18 cellular contexts compared by ENCODE assay signal in genomic region chr10:27145937-27146336, GRCh38. TPM values are rescaled to one million over a fixed set of nuclear protein-coding genes. Genes with fewer than 3 reads are reported as not detected.
DNase-seq lines count a peak whose midpoint lies in the region; ATAC-seq, FAIRE-seq and TF ChIP-seq lines count a peak whose summit lies in the region.
"Had no signal": no experiment of that assay in that cellular context is flagged by ENCODE, and none has a peak within 500 bp of the region (broad histone marks: within the 10 kb centered on the region; RNA-seq: fewer than 3 reads in every experiment).

No MANE protein-coding gene starts in this region.

- no peak for TF ChIP-seq RAD21 in GM12878 (IDR thresholded peaks at IDR 0.05; ENCODE audit: insufficient read depth, low read depth, low read length)

- H3K27ac ChIP-seq in GM12878 (ENCODE audit: control insufficient read depth, insufficient read depth) (no peak overlapping the region), esophagus squamous epithelium (no peak overlapping the region)
- H3K27ac ChIP-seq in naive thymus-derived CD4-positive, alpha-beta T cell (ENCODE audit: low read depth, low read length): no peak overlapping the region
- H3K27ac ChIP-seq: 22Rv1 had no signal

- ATAC-seq in GM12878 (peak; percentile 56), HG03039 (IDR thresholded peaks at IDR 0.05; ENCODE audit: unreplicated experiment) (no peak)
- peak; percentile 42 for ATAC-seq in naive thymus-derived CD4-positive, alpha-beta T cell
- ATAC-seq: PC-3 had no signal

- SMC1A ChIA-PET in GM12878 (lab: Charles Lee; ENCODE audit: uncharacterized antibody, unreplicated experiment): interaction anchor here (0.5 to 1.8 kb wide), 8 partner anchors 8 to 31 kb away, joined by 3 to 6 read pairs (median 4); partner anchors contain the start of gene YME1L1

- H3K27ac Mint-ChIP-seq in activated CD4-positive, alpha-beta T cell treated with anti-CD3 and anti-CD28 coated beads, Interleukin-2, amount 10 ng/mL, durations not matched to agents 24 days and 14 days: peak overlapping the region; percentile 29
- no peak overlapping the region for H3K27ac Mint-ChIP-seq in activated CD4-positive, alpha-beta T cell treated with anti-CD3 and anti-CD28 coated beads, Interleukin-2, amount 10 ng/mL, durations not matched to agents 7 days and 5 days
- H3K27ac Mint-ChIP-seq in naive thymus-derived CD4-positive, alpha-beta T cell: peak overlapping the region in 2 of 9 donors; percentile 9 to 51
- H3K27ac Mint-ChIP-seq: CD14-positive monocyte had no signal

- intact Hi-C loops in activated CD4-positive, alpha-beta T cell treated with anti-CD3 and anti-CD28 coated beads, Interleukin-2, amount 10 ng/mL, durations not matched to agents 24 days and 14 days (cut with micrococcal nuclease): no loop called here
- intact Hi-C loops in GM12878 (cut with micrococcal nuclease; ENCODE audit: unreplicated experiment): no loop called here
- intact Hi-C loops in naive thymus-derived CD4-positive, alpha-beta T cell (cut with micrococcal nuclease): no loop called here
- intact Hi-C loops in esophagus squamous epithelium (cut with DNase I): no loop called here

- H3K27me3 ChIP-seq in H7 (ENCODE audit: control insufficient read depth, insufficient read depth, low read length) (no peaks in the 10 kb centered on the region), GM12878 (replicated peaks in 1 of 2; ENCODE audit: control insufficient read depth in 2 of 2, insufficient read depth in 2 of 2, low read length in 1 of 2) (no peaks in the 10 kb centered on the region), esophagus squamous epithelium (no peaks in the 10 kb centered on the region)
- no peaks in the 10 kb centered on the region for H3K27me3 ChIP-seq in naive thymus-derived CD4-positive, alpha-beta T cell (ENCODE audit: control insufficient read depth in 2 of 2, insufficient read depth in 2 of 2, low read length in 2 of 2)

- BruUV-seq in GM12878 (replicated peaks; lab: Mats Ljungman, UMichigan): no TSS peak

- peaks cover 51% of the 10 kb centered on the region for H3K36me3 Mint-ChIP-seq in activated CD4-positive, alpha-beta T cell treated with anti-CD3 and anti-CD28 coated beads, Interleukin-2, amount 10 ng/mL, durations not matched to agents 24 days and 14 days (ENCODE audit: low read depth)
- H3K36me3 Mint-ChIP-seq in activated CD4-positive, alpha-beta T cell treated with anti-CD3 and anti-CD28 coated beads, Interleukin-2, amount 10 ng/mL, durations not matched to agents 7 days and 5 days (ENCODE audit: low read depth): peaks cover 41% of the 10 kb centered on the region
- peaks cover 3 to 44% (median 13%) of the 10 kb centered on the region in 5 donors for H3K36me3 Mint-ChIP-seq in naive thymus-derived CD4-positive, alpha-beta T cell

- peaks cover 43% of the 10 kb centered on the region for H3K79me2 ChIP-seq in GM12878 (ENCODE audit: control insufficient read depth, insufficient read depth, low read length)

- POLR2A ChIA-PET in activated CD4-positive, alpha-beta T cell treated with anti-CD3 and anti-CD28 coated beads, Interleukin-2, amount 10 ng/mL, durations not matched to agents 7 days and 5 days (lab: Charles Lee): interaction anchor here (0.9 kb wide), 1 partner anchor 11 kb away, joined by 3 read pairs; no protein-coding TSS in a partner anchor
- POLR2A ChIA-PET in GM12878 (lab: Charles Lee): interaction anchor here (1.2 to 2.0 kb wide), 2 partner anchors 9 to 11 kb away, joined by 5 to 6 read pairs; partner anchors contain the start of genes MASTL and YME1L1
- POLR2A ChIA-PET in naive thymus-derived CD4-positive, alpha-beta T cell (lab: Charles Lee): interaction anchor here (1.1 kb wide), 1 partner anchor 96 kb away, joined by 3 read pairs; no protein-coding TSS in a partner anchor

- peaks cover 35% of the 10 kb centered on the region for H3K4me1 Mint-ChIP-seq in activated CD4-positive, alpha-beta T cell treated with anti-CD3 and anti-CD28 coated beads, Interleukin-2, amount 10 ng/mL, durations not matched to agents 24 days and 14 days
- H3K4me1 Mint-ChIP-seq in activated CD4-positive, alpha-beta T cell treated with anti-CD3 and anti-CD28 coated beads, Interleukin-2, amount 10 ng/mL, durations not matched to agents 7 days and 5 days: peaks cover 29% of the 10 kb centered on the region
- H3K4me1 Mint-ChIP-seq in naive thymus-derived CD4-positive, alpha-beta T cell: peaks cover 12 to 49% (median 34%) of the 10 kb centered on the region in 7 donors

- in situ Hi-C loops in GM12878 (cut with MboI): loop anchor here (25.0 kb wide), 1 partner anchor 1416 kb away; no protein-coding TSS in a partner anchor

- RAD21 ChIA-PET in GM12878 (lab: Charles Lee; ENCODE audit: unreplicated experiment): no interaction called here

- H4K20me1 ChIP-seq in GM12878 (ENCODE audit: control insufficient read depth, insufficient read depth): peaks cover 4% of the 10 kb centered on the region; the same call in 1 of the 2 replicates

- no peak for DNase-seq in activated CD4-positive, alpha-beta T cell treated with anti-CD3 and anti-CD28 coated beads, Interleukin-2, amount 10 ng/mL, durations not matched to agents 24 days and 14 days
- no peak for DNase-seq in activated CD4-positive, alpha-beta T cell treated with anti-CD3 and anti-CD28 coated beads, Interleukin-2, amount 10 ng/mL, durations not matched to agents 7 days and 5 days
- peak; percentile 27 for DNase-seq in H7
- no peak for DNase-seq in GM12878 (ENCODE audit: low read depth, low spot score)
- no peak for DNase-seq in naive thymus-derived CD4-positive, alpha-beta T cell
- no peak for DNase-seq in LoVo (ENCODE audit: low spot score)
- no peak for DNase-seq in esophagus squamous epithelium (lab: John Stamatoyannopoulos, UW)
- DNase-seq: DND-41; MV-4-11; NCI-H1694 treated with DMSO at 0.1 percent for 48 hours; NK-92 treated with Interleukin-12 subunit alpha and Interleukin-12 subunit beta, amount 100 ng/mL, for 24 hours; PC-3; RPMI8226; SHP77 treated with DMSO at 0.1 percent for 48 hours; SK-N-SH had no signal

- no peak overlapping the region for H3K4me3 Mint-ChIP-seq in activated CD4-positive, alpha-beta T cell treated with anti-CD3 and anti-CD28 coated beads, Interleukin-2, amount 10 ng/mL, durations not matched to agents 24 days and 14 days
- H3K4me3 Mint-ChIP-seq in activated CD4-positive, alpha-beta T cell treated with anti-CD3 and anti-CD28 coated beads, Interleukin-2, amount 10 ng/mL, durations not matched to agents 7 days and 5 days: no peak overlapping the region
- H3K4me3 Mint-ChIP-seq in naive thymus-derived CD4-positive, alpha-beta T cell: no peak overlapping the region
- H3K4me3 Mint-ChIP-seq: CD14-positive monocyte had no signal

- H3K9me3 ChIP-seq in GM12878 (replicated peaks; ENCODE audit: control insufficient read depth, insufficient read depth, low read length) (no peaks in the 10 kb centered on the region; the same call in 2 of the 3 replicates), esophagus squamous epithelium (no peaks in the 10 kb centered on the region)
- no peaks in the 10 kb centered on the region for H3K9me3 ChIP-seq in naive thymus-derived CD4-positive, alpha-beta T cell (ENCODE audit: control insufficient read depth in 2 of 3, low read length in 3 of 3)
- H3K9me3 ChIP-seq: SK-N-SH had no signal

- TF ChIP-seq CTCF in GM12878 (IDR thresholded peaks at IDR 0.05 in 2 of 3, conservative IDR thresholded peaks at IDR 0.05 in 1 of 3; ENCODE audit: control insufficient read depth in 2 of 3, extremely low read depth in 1 of 3, insufficient read depth in 1 of 3, low read depth in 3 of 3, low read length in 3 of 3) (no peak), esophagus squamous epithelium (IDR thresholded peaks at IDR 0.05) (no peak)

- no peaks in the 10 kb centered on the region for H3K27me3 Mint-ChIP-seq in activated CD4-positive, alpha-beta T cell treated with anti-CD3 and anti-CD28 coated beads, Interleukin-2, amount 10 ng/mL, durations not matched to agents 24 days and 14 days
- no peaks in the 10 kb centered on the region for H3K27me3 Mint-ChIP-seq in activated CD4-positive, alpha-beta T cell treated with anti-CD3 and anti-CD28 coated beads, Interleukin-2, amount 10 ng/mL, durations not matched to agents 7 days and 5 days
- no peaks in the 10 kb centered on the region for H3K27me3 Mint-ChIP-seq in naive thymus-derived CD4-positive, alpha-beta T cell

- TF ChIP-seq POLR2A in GM12878 (IDR thresholded peaks at IDR 0.05; ENCODE audit: low read depth, low read length) (no peak), esophagus squamous epithelium (IDR thresholded peaks at IDR 0.05) (no peak)

- no peaks in the 10 kb centered on the region for H3K4me1 ChIP-seq in GM12878 (ENCODE audit: control insufficient read depth, insufficient read depth, low read length)
- no peaks in the 10 kb centered on the region for H3K4me1 ChIP-seq in naive thymus-derived CD4-positive, alpha-beta T cell (ENCODE audit: control insufficient read depth in 2 of 2, insufficient read depth in 2 of 2, low read length in 2 of 2)
- H3K4me1 ChIP-seq in esophagus squamous epithelium: peaks cover 0 to 14% (median 0%) of the 10 kb centered on the region in 3 donors

- CTCF ChIA-PET in activated CD4-positive, alpha-beta T cell treated with anti-CD3 and anti-CD28 coated beads, Interleukin-2, amount 10 ng/mL, durations not matched to agents 7 days and 5 days (lab: Charles Lee): interaction anchor here (0.7 to 2.2 kb wide), 7 partner anchors 9 to 31 kb away, joined by 3 to 8 read pairs (median 3); partner anchors contain the start of genes MASTL and YME1L1
- CTCF ChIA-PET in GM12878 (lab: Yijun Ruan, JAX): interaction anchor here (1.2 to 2.0 kb wide), 4 partner anchors 8 to 420 kb away, joined by 3 to 5 read pairs (median 4); partner anchors contain the start of gene YME1L1
- CTCF ChIA-PET in naive thymus-derived CD4-positive, alpha-beta T cell (lab: Charles Lee): interaction anchor here (0.6 to 1.2 kb wide), 2 partner anchors 8 to 622 kb away, joined by 3 to 4 read pairs; partner anchors contain the start of gene YME1L1

- H3K9me3 Mint-ChIP-seq in activated CD4-positive, alpha-beta T cell treated with anti-CD3 and anti-CD28 coated beads, Interleukin-2, amount 10 ng/mL, durations not matched to agents 24 days and 14 days: no peaks in the 10 kb centered on the region
- H3K9me3 Mint-ChIP-seq in activated CD4-positive, alpha-beta T cell treated with anti-CD3 and anti-CD28 coated beads, Interleukin-2, amount 10 ng/mL, durations not matched to agents 7 days and 5 days: no peaks in the 10 kb centered on the region
- H3K9me3 Mint-ChIP-seq in naive thymus-derived CD4-positive, alpha-beta T cell: peaks cover 0 to 1% (median 0%) of the 10 kb centered on the region in 11 donors

- 0 out of 2 replicates have a peak overlapping the region, but pooled peaks have one; percentile 13 for H3K4me2 ChIP-seq in GM12878 (ENCODE audit: control insufficient read depth, insufficient read depth)
- H3K4me2 ChIP-seq: SK-N-SH had no signal

- no peak for TF ChIP-seq EP300 in GM12878 (IDR thresholded peaks at IDR 0.05; ENCODE audit: borderline replicate concordance in 1 of 2, control insufficient read depth in 1 of 2, low read depth in 2 of 2, low read length in 2 of 2)

- H3K36me3 ChIP-seq in H7 (replicated peaks; ENCODE audit: control insufficient read depth, insufficient read depth, low read length) (peaks cover 22% of the 10 kb centered on the region), GM12878 (ENCODE audit: control insufficient read depth in 2 of 2, insufficient read depth in 2 of 2, low read length in 1 of 2) (peaks cover 8 to 30% of the 10 kb centered on the region in 2 experiments), esophagus squamous epithelium (peaks cover 9 to 82% (median 23%) of the 10 kb centered on the region in 3 donors)
- H3K36me3 ChIP-seq in naive thymus-derived CD4-positive, alpha-beta T cell (ENCODE audit: control insufficient read depth in 2 of 3, insufficient read depth in 3 of 3, low read length in 3 of 3): peaks cover 24 to 50% (median 27%) of the 10 kb centered on the region in 3 experiments

- H3K4me3 ChIP-seq in H7 (ENCODE audit: insufficient read depth, low read depth, low read length) (no peak overlapping the region), GM12878 (no peak overlapping the region), esophagus squamous epithelium (no peak overlapping the region)
- no peak overlapping the region for H3K4me3 ChIP-seq in naive thymus-derived CD4-positive, alpha-beta T cell (ENCODE audit: low read length)

- no peak for FAIRE-seq in GM12878 (lab: Jason Lieb, UNC)

- no peak overlapping the region for H2AFZ ChIP-seq in GM12878 (ENCODE audit: control insufficient read depth, low read depth, low read length)

- no peak overlapping the region for H3K9ac ChIP-seq in GM12878 (ENCODE audit: control insufficient read depth, insufficient read depth, low read length)
- H3K9ac ChIP-seq: SK-N-SH had no signal

RNA-seq across cellular contexts. Expression of gene YME1L1, which starts 8.2 kb away (rescaled TPM):
- 134 and 149 TPM in 2 replicates for total RNA-seq in activated CD4-positive, alpha-beta T cell treated with anti-CD3 and anti-CD28 coated beads, Interleukin-2, amount 10 ng/mL, durations not matched to agents 24 days and 14 days
- total RNA-seq in activated CD4-positive, alpha-beta T cell treated with anti-CD3 and anti-CD28 coated beads, Interleukin-2, amount 10 ng/mL, durations not matched to agents 7 days and 5 days: 100 to 1,000 TPM; 105 to 127 TPM
- 125 and 126 TPM in 2 replicates for total RNA-seq in H7 (2014; rRNA removed; shearing (Covaris generic))
- 76.9 and 78.0 TPM in 2 replicates for total RNA-seq in GM12878 (2013; cell fraction: nucleolus; rRNA removed)
- total RNA-seq in GM12878 (2014; rRNA removed) (87.8 and 102 TPM in 2 replicates), GM12878 (2014; rRNA removed; fragmentation: Illumina TruSeq; extraction: Trizol) (92.8 and 96.3 TPM in 2 replicates), GM12878 (2021) (82.7 and 87.8 TPM in 2 replicates), esophagus squamous epithelium (10 to 100 TPM; 45.1 to 78.5 (median 67.3) TPM)
- 47.7 TPM for polyA plus RNA-seq in GM12878 (2011; ENCODE audit: low read depth)
- polyA plus RNA-seq in GM12878 (2011; rRNA removed) (87.0 and 142 TPM in 2 replicates), GM12878 (2014; fragmentation: Illumina TruSeq; extraction: Trizol) (97.5 and 105 TPM in 2 replicates), GM12878 (2014; fragmentation: Nextera tagmentation; extraction: Ambion mirVana) (10 to 100 TPM; 26.1 to 33.3 TPM), GM12878 (2014; rRNA removed) (52.2 and 58.8 TPM in 2 replicates), GM12878 (2016; fragmentation: Nextera tagmentation; extraction: Ambion mirVana) (100 to 1,000 TPM; 105 to 115 TPM)
- polyA plus RNA-seq in GM12878 (2011; cell fraction: cytosol; rRNA removed): 30.5 and 32.6 TPM in 2 replicates
- polyA plus RNA-seq in GM12878 (2011; cell fraction: nucleus; rRNA removed): 26.1 and 26.7 TPM in 2 replicates
- polyA plus RNA-seq in GM12878 (2012): 62.4 and 66.9 TPM in 2 replicates
- polyA minus RNA-seq in GM12878 (2011; rRNA and poly(A)+ RNA removed): 57.8 and 58.6 TPM in 2 replicates
- polyA minus RNA-seq in GM12878 (2011; cell fraction: cytosol; rRNA and poly(A)+ RNA removed): 21.9 and 25.4 TPM in 2 replicates
- polyA minus RNA-seq in GM12878 (2011; cell fraction: nucleus; rRNA and poly(A)+ RNA removed): 25.9 and 36.9 TPM in 2 replicates
- 100 to 1,000 TPM in 3 of 5 experiments, 10 to 100 TPM in 2; 87.7 to 130 (median 113) TPM for total RNA-seq in naive thymus-derived CD4-positive, alpha-beta T cell
- 100 to 1,000 TPM; 111 to 112 TPM for polyA plus RNA-seq in naive thymus-derived CD4-positive, alpha-beta T cell

RNA-seq across cellular contexts. Expression of gene MASTL, which starts 9.2 kb away (rescaled TPM):
- 34.0 and 34.5 TPM in 2 replicates for total RNA-seq in activated CD4-positive, alpha-beta T cell treated with anti-CD3 and anti-CD28 coated beads, Interleukin-2, amount 10 ng/mL, durations not matched to agents 24 days and 14 days
- 10 to 100 TPM; 32.3 to 38.4 TPM for total RNA-seq in activated CD4-positive, alpha-beta T cell treated with anti-CD3 and anti-CD28 coated beads, Interleukin-2, amount 10 ng/mL, durations not matched to agents 7 days and 5 days
- total RNA-seq in H7 (2014; rRNA removed; shearing (Covaris generic)): 53.4 and 73.2 TPM in 2 replicates
- 48.6 and 52.7 TPM in 2 replicates for total RNA-seq in GM12878 (2013; cell fraction: nucleolus; rRNA removed)
- total RNA-seq in GM12878 (2014; rRNA removed): 28.1 and 31.6 TPM in 2 replicates
- total RNA-seq in GM12878 (2014; rRNA removed; fragmentation: Illumina TruSeq; extraction: Trizol): 36.9 and 38.6 TPM in 2 replicates
- total RNA-seq in GM12878 (2021): 17.8 and 18.3 TPM in 2 replicates
- polyA plus RNA-seq in GM12878 (2011; ENCODE audit: low read depth): 6.0 TPM
- 24.2 and 38.4 TPM in 2 replicates for polyA plus RNA-seq in GM12878 (2011; rRNA removed)
- 11.0 and 12.9 TPM in 2 replicates for polyA plus RNA-seq in GM12878 (2011; cell fraction: cytosol; rRNA removed)
- 11.9 and 13.8 TPM in 2 replicates for polyA plus RNA-seq in GM12878 (2011; cell fraction: nucleus; rRNA removed)
- polyA plus RNA-seq in GM12878 (2012): 9.6 and 13.5 TPM in 2 replicates
- 32.7 and 37.0 TPM in 2 replicates for polyA plus RNA-seq in GM12878 (2014; fragmentation: Illumina TruSeq; extraction: Trizol)
- 1 to 10 TPM; 7.1 to 9.7 TPM for polyA plus RNA-seq in GM12878 (2014; fragmentation: Nextera tagmentation; extraction: Ambion mirVana)
- polyA plus RNA-seq in GM12878 (2014; rRNA removed): 18.7 and 23.3 TPM in 2 replicates
- 10 to 100 TPM; 18.1 to 19.2 TPM for polyA plus RNA-seq in GM12878 (2016; fragmentation: Nextera tagmentation; extraction: Ambion mirVana)
- polyA minus RNA-seq in GM12878 (2011; rRNA and poly(A)+ RNA removed): 19.7 and 26.3 TPM in 2 replicates
- 8.6 and 12.8 TPM in 2 replicates for polyA minus RNA-seq in GM12878 (2011; cell fraction: cytosol; rRNA and poly(A)+ RNA removed)
- polyA minus RNA-seq in GM12878 (2011; cell fraction: nucleus; rRNA and poly(A)+ RNA removed): 7.7 and 13.0 TPM in 2 replicates
- total RNA-seq in naive thymus-derived CD4-positive, alpha-beta T cell: 10 to 100 TPM in 3 of 5 experiments, 1 to 10 TPM in 2; 8.4 to 29.0 (median 20.2) TPM
- 1 to 10 TPM; 2.6 to 3.4 TPM for polyA plus RNA-seq in naive thymus-derived CD4-positive, alpha-beta T cell
- 10 to 100 TPM in 1 of 4 donors, 1 to 10 TPM in 3; 3.8 to 13.8 (median 7.5) TPM for total RNA-seq in esophagus squamous epithelium

RNA-seq across cellular contexts. Expression of gene ANKRD26, which starts 45.6 kb away (rescaled TPM):
- total RNA-seq in activated CD4-positive, alpha-beta T cell treated with anti-CD3 and anti-CD28 coated beads, Interleukin-2, amount 10 ng/mL, durations not matched to agents 24 days and 14 days: 5.3 and 5.8 TPM in 2 replicates
- 10 to 100 TPM; 10.3 to 11.6 TPM for total RNA-seq in activated CD4-positive, alpha-beta T cell treated with anti-CD3 and anti-CD28 coated beads, Interleukin-2, amount 10 ng/mL, durations not matched to agents 7 days and 5 days
- 2.2 and 5.3 TPM in 2 replicates for total RNA-seq in H7 (2014; rRNA removed; shearing (Covaris generic))
- 66.0 and 68.2 TPM in 2 replicates for total RNA-seq in GM12878 (2013; cell fraction: nucleolus; rRNA removed)
- total RNA-seq in GM12878 (2014; rRNA removed): 5.5 and 6.8 TPM in 2 replicates
- 11.1 and 12.0 TPM in 2 replicates for total RNA-seq in GM12878 (2014; rRNA removed; fragmentation: Illumina TruSeq; extraction: Trizol)
- total RNA-seq in GM12878 (2021): 4.8 and 6.1 TPM in 2 replicates
- polyA plus RNA-seq in GM12878 (2011; ENCODE audit: low read depth): 2.7 TPM
- 2.6 and 4.6 TPM in 2 replicates for polyA plus RNA-seq in GM12878 (2011; rRNA removed)
- 0.48 and 0.70 TPM in 2 replicates for polyA plus RNA-seq in GM12878 (2011; cell fraction: cytosol; rRNA removed)
- 2.3 and 3.7 TPM in 2 replicates for polyA plus RNA-seq in GM12878 (2011; cell fraction: nucleus; rRNA removed)
- polyA plus RNA-seq in GM12878 (2012): 3.8 and 5.0 TPM in 2 replicates
- polyA plus RNA-seq in GM12878 (2014; fragmentation: Illumina TruSeq; extraction: Trizol): 5.8 and 7.1 TPM in 2 replicates
- polyA plus RNA-seq in GM12878 (2014; fragmentation: Nextera tagmentation; extraction: Ambion mirVana): 1 to 10 TPM; 2.3 to 3.4 TPM
- polyA plus RNA-seq in GM12878 (2014; rRNA removed): 2.7 and 3.2 TPM in 2 replicates
- polyA plus RNA-seq in GM12878 (2016; fragmentation: Nextera tagmentation; extraction: Ambion mirVana): 1 to 10 TPM; 5.3 to 6.1 TPM
- polyA minus RNA-seq in GM12878 (2011; rRNA and poly(A)+ RNA removed): 3.8 and 6.2 TPM in 2 replicates
- polyA minus RNA-seq in GM12878 (2011; cell fraction: cytosol; rRNA and poly(A)+ RNA removed): 0.94 and 1.1 TPM in 2 replicates
- 4.1 and 6.2 TPM in 2 replicates for polyA minus RNA-seq in GM12878 (2011; cell fraction: nucleus; rRNA and poly(A)+ RNA removed)
- 10 to 100 TPM in 2 of 5 experiments, 1 to 10 TPM in 3; 6.4 to 14.2 (median 8.9) TPM for total RNA-seq in naive thymus-derived CD4-positive, alpha-beta T cell
- polyA plus RNA-seq in naive thymus-derived CD4-positive, alpha-beta T cell: 1 to 10 TPM; 2.9 to 3.9 TPM
- 1 to 10 TPM; 2.5 to 6.9 (median 5.0) TPM for total RNA-seq in esophagus squamous epithelium
